ENCODE assay signal across 23 cellular contexts in the genomic region with DNA sequence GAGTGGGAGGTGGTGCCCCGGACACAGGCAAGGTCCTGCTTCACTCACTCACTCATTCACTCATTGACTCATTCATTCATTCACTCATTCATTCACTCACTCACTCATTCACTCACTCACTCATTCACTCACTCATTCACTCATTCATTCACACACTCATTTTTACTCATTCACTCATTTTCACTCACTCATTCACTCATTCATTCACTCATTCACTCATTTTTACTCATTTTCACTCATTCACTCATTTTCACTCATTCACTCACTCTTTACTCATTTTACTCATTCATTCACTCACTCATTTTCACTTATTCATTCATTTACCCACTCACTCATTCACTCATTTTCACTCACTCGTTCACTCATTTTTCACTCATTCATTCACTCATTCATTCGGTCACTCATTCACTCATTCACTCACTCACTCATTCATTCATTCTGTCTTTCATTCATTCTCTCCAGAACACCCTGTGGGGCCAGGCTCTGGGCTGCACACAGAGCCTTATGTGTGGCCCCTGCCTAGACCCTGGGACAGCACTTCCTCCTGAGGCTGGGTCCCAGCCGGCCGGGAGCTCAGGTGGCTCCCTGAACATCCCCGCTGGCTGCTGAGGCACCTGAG. TPM values are rescaled to one million over a fixed set of nuclear protein-coding genes. Genes with fewer than 3 reads are reported as not detected.
"Had no signal": no experiment of that assay in that cellular context is flagged by ENCODE, and none has a peak within 500 bp of the region (broad histone marks: within the 10 kb centered on the region; RNA-seq: fewer than 3 reads in every experiment).

No MANE protein-coding gene starts in this region.

- H3K36me3 Mint-ChIP-seq: activated CD4-positive, alpha-beta memory T cell treated with anti-CD3 and anti-CD28 coated beads for 36 hours; activated naive CD4-positive, alpha-beta T cell treated with anti-CD3 and anti-CD28 coated beads, Interleukin-2, amount 10 ng/mL, durations not matched to agents 7 days and 5 days; immature natural killer cell had no signal

- H3K9me3 ChIP-seq: colonic mucosa, lower lobe of right lung, mucosa of descending colon, upper lobe of left lung had no signal

- H3K9me3 Mint-ChIP-seq: activated CD4-positive, alpha-beta memory T cell treated with anti-CD3 and anti-CD28 coated beads for 36 hours; activated naive CD4-positive, alpha-beta T cell treated with anti-CD3 and anti-CD28 coated beads, Interleukin-2, amount 10 ng/mL, durations not matched to agents 7 days and 5 days; activated T-cell treated with anti-CD3 and anti-CD28 coated beads, Interleukin-2, amount 50 U/mL, for 72 hours; effector memory CD8-positive, alpha-beta T cell; immature natural killer cell; nephron progenitor cell; T-helper 1 cell treated with Interleukin-12 subunit alpha and Interleukin-12 subunit beta and Interleukin-4 antibody, amounts not matched to agents 30 μg/mL and 1 μg/mL, for 36 hours had no signal

- H3K4me3 ChIP-seq: colonic mucosa, dorsolateral prefrontal cortex, lower lobe of right lung, mucosa of descending colon, upper lobe of left lung had no signal

- H3K27ac ChIP-seq: colonic mucosa, dorsolateral prefrontal cortex, lower lobe of right lung, parathyroid adenoma, upper lobe of left lung had no signal

- H3K4me3 Mint-ChIP-seq: activated CD4-positive, alpha-beta memory T cell treated with anti-CD3 and anti-CD28 coated beads for 36 hours; activated naive CD4-positive, alpha-beta T cell treated with anti-CD3 and anti-CD28 coated beads, Interleukin-2, amount 10 ng/mL, durations not matched to agents 7 days and 5 days; activated T-cell treated with anti-CD3 and anti-CD28 coated beads, Interleukin-2, amount 50 U/mL, for 72 hours; effector memory CD8-positive, alpha-beta T cell; immature natural killer cell; nephron progenitor cell; T-helper 1 cell treated with Interleukin-12 subunit alpha and Interleukin-12 subunit beta and Interleukin-4 antibody, amounts not matched to agents 30 μg/mL and 1 μg/mL, for 36 hours had no signal

- ATAC-seq: activated T-cell treated with anti-CD3 and anti-CD28 coated beads, Interleukin-2, amount 50 U/mL, for 72 hours; effector memory CD8-positive, alpha-beta T cell; esophagus mucosa; left lobe of liver; lower lobe of right lung; mucosa of descending colon; right cardiac atrium; stimulated activated naive CD8-positive, alpha-beta T cell treated with anti-CD3 and anti-CD28 coated beads, Interleukin-15, Interleukin-2, amounts not matched to agents 100 U/mL and 50 U/mL, for 24 hours had no signal

- H3K4me1 ChIP-seq: colonic mucosa, parathyroid adenoma had no signal

- H3K9ac ChIP-seq: parathyroid adenoma had no signal

- H3K27ac Mint-ChIP-seq: activated CD4-positive, alpha-beta memory T cell treated with anti-CD3 and anti-CD28 coated beads for 36 hours; activated naive CD4-positive, alpha-beta T cell treated with anti-CD3 and anti-CD28 coated beads, Interleukin-2, amount 10 ng/mL, durations not matched to agents 7 days and 5 days; activated T-cell treated with anti-CD3 and anti-CD28 coated beads, Interleukin-2, amount 50 U/mL, for 72 hours; effector memory CD8-positive, alpha-beta T cell; immature natural killer cell; nephron progenitor cell; T-helper 1 cell treated with Interleukin-12 subunit alpha and Interleukin-12 subunit beta and Interleukin-4 antibody, amounts not matched to agents 30 μg/mL and 1 μg/mL, for 36 hours had no signal

- H3K4me1 Mint-ChIP-seq: activated naive CD4-positive, alpha-beta T cell treated with anti-CD3 and anti-CD28 coated beads, Interleukin-2, amount 10 ng/mL, durations not matched to agents 7 days and 5 days; immature natural killer cell had no signal

- H3K36me3 ChIP-seq: colonic mucosa, lower lobe of right lung, upper lobe of left lung had no signal

RNA-seq across cellular contexts. Expression of a gene that starts 18.5 kb away (rescaled TPM):
- total RNA-seq: activated CD4-positive, alpha-beta memory T cell treated with anti-CD3 and anti-CD28 coated beads for 36 hours; activated T-cell treated with anti-CD3 and anti-CD28 coated beads, Interleukin-2, amount 50 U/mL, for 72 hours; endothelial cell of umbilical vein; pulmonary artery endothelial cell had no signal

RNA-seq across cellular contexts. Expression of a gene that starts 21.5 kb away (rescaled TPM):
- total RNA-seq: activated CD4-positive, alpha-beta memory T cell treated with anti-CD3 and anti-CD28 coated beads for 36 hours; activated T-cell treated with anti-CD3 and anti-CD28 coated beads, Interleukin-2, amount 50 U/mL, for 72 hours; bronchial epithelial cell; endothelial cell of umbilical vein; esophagus mucosa; kidney epithelial cell; left lobe of liver; lower lobe of right lung; pulmonary artery endothelial cell; right cardiac atrium; skeletal muscle tissue; subcutaneous adipose tissue; upper lobe of left lung had no signal
